ENCODE assay signal across 21 cellular contexts in genomic region chr11:115054541-115055538, GRCh38.
DNase-seq lines count a peak whose midpoint lies in the region; ATAC-seq and TF ChIP-seq lines count a peak whose summit lies in the region.
"Had no signal": no experiment of that assay in that cellular context is flagged by ENCODE, and none has a peak within 500 bp of the region (broad histone marks: within the 10 kb centered on the region; RNA-seq: fewer than 3 reads in every experiment).

No MANE protein-coding gene starts in this region.

- H3K36me3 ChIP-seq in heart left ventricle: no peaks in the 10 kb centered on the region
- H3K36me3 ChIP-seq in gastrocnemius medialis: no peaks in the 10 kb centered on the region
- H3K36me3 ChIP-seq: pancreas, vagina had no signal

- peaks cover 0 to 5% (median 0%) of the 10 kb centered on the region in 12 donors for H3K4me1 ChIP-seq in heart left ventricle
- H3K4me1 ChIP-seq in gastrocnemius medialis: no peaks in the 10 kb centered on the region
- H3K4me1 ChIP-seq: body of pancreas, foreskin keratinocyte, pancreas, vagina had no signal

- H3K27ac ChIP-seq in heart left ventricle (no peak overlapping the region), gastrocnemius medialis (no peak overlapping the region)
- H3K27ac ChIP-seq: body of pancreas, foreskin keratinocyte, pancreas, vagina had no signal

- peak; percentile 37 for DNase-seq in NCI-H510A treated with DMSO at 0.1 percent for 48 hours (lab: John Stamatoyannopoulos, UW)
- no peak for DNase-seq in NCI-H510A (lab: John Stamatoyannopoulos, UW)
- DNase-seq in NCI-H748 (lab: John Stamatoyannopoulos, UW; ENCODE audit: unreplicated experiment): peak; percentile 52
- peak in 4 of 5 donors; percentile 25 to 75 (median 64) for DNase-seq in heart left ventricle
- peak in 1 of 2 donors; percentile 26 for DNase-seq in gastrocnemius medialis
- DNase-seq: activated CD4-positive, alpha-beta T cell treated with anti-CD3 and anti-CD28 coated beads for 36 hours; activated naive CD4-positive, alpha-beta T cell treated with anti-CD3 and anti-CD28 coated beads for 36 hours; body of pancreas; CD4-positive, alpha-beta T cell; MM.1S; NCI-H2171 treated with DMSO at 0.1 percent for 48 hours; pancreas; SK-N-SH; small intestine; stimulated activated CD4-positive, alpha-beta T cell treated with anti-CD3 and anti-CD28 coated beads, Interleukin-4, amount 100 ng/mL, for 4 hours; stimulated activated CD8-positive, alpha-beta memory T cell treated with anti-CD3 and anti-CD28 coated beads, Interleukin-4, amount 100 ng/mL, for 48 hours had no signal

- no peak overlapping the region for H3K4me3 ChIP-seq in heart left ventricle
- H3K4me3 ChIP-seq in gastrocnemius medialis: no peak overlapping the region
- H3K4me3 ChIP-seq: body of pancreas, pancreas, vagina had no signal

- intact Hi-C loops in heart left ventricle (cut with DNase I): no loop called here
- intact Hi-C loops in gastrocnemius medialis (cut with DNase I; ENCODE audit: low total_unique reads): no loop called here

- H3K9me3 ChIP-seq in heart left ventricle (peaks cover 0 to 16% (median 9%) of the 10 kb centered on the region in 12 donors), gastrocnemius medialis (peaks cover 0 to 7% (median 0%) of the 10 kb centered on the region in 3 donors)
- H3K9me3 ChIP-seq: pancreas, SK-N-SH, vagina had no signal

- WGBS in heart left ventricle, 4 donors: 51 to 57% (median 53%) methylated on average over 13 of the region's 13 CpGs

- TF ChIP-seq POLR2A in heart left ventricle (IDR thresholded peaks at IDR 0.05): no peak
- TF ChIP-seq POLR2A in gastrocnemius medialis (IDR thresholded peaks at IDR 0.05): no peak

- in situ Hi-C loops in gastrocnemius medialis (cut with MboI; ENCODE audit: low sequenced_read_pairs in 4 of 4): no loop called here

- TF ChIP-seq CTCF in heart left ventricle (IDR thresholded peaks at IDR 0.05) (no peak), gastrocnemius medialis (IDR thresholded peaks at IDR 0.05 in 4 of 5, conservative IDR thresholded peaks at IDR 0.05 in 1 of 5) (no peak)

- H3K27me3 ChIP-seq in heart left ventricle (no peaks in the 10 kb centered on the region), gastrocnemius medialis (no peaks in the 10 kb centered on the region)
- H3K27me3 ChIP-seq: body of pancreas, foreskin keratinocyte, pancreas, vagina had no signal

- peak; percentile 69 to 96 (median 82) for ATAC-seq in heart left ventricle
- peak; percentile 26 to 55 for ATAC-seq in gastrocnemius medialis
- ATAC-seq in HG03342 (IDR thresholded peaks at IDR 0.05; ENCODE audit: unreplicated experiment): no peak
- ATAC-seq in GM21619 (IDR thresholded peaks at IDR 0.05; ENCODE audit: unreplicated experiment): no peak
- ATAC-seq in HG02885 (IDR thresholded peaks at IDR 0.05; ENCODE audit: poor library complexity, unreplicated experiment): no peak
- ATAC-seq: activated CD4-positive, alpha-beta T cell treated with anti-CD3 and anti-CD28 coated beads for 36 hours; body of pancreas; foreskin keratinocyte had no signal

Comparison
In these comparisons a context has a peak if more than half of its experiments do, and no peak if none do; other contexts are left out.
1. ATAC-seq: peak in heart left ventricle (4 of 4) and gastrocnemius medialis (2 of 2); none in HG03342 (single experiment), GM21619 (single experiment) and HG02885 (single experiment).